Comparison of ENCODE assay signal across 20 cellular contexts in the genomic region with DNA sequence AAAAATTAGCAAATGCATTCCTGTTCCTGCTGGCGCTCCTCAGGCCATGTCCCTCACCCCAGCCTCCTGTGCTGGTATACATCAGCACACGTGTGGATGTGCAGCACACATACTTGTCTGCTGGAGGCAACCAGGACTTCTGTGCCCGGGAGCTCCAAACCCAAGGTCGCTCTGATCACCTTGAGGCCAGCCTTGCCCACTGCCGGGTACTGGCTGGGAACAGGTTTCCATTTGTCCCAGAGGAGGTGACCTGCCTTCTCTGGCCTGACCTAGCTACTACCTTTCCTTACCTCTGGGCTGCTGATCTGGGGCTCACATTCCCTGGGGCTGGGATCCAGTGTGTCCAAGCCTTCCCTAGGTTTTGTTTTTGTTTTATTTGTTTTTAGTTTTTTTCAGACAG.
"Had no signal": no experiment of that assay in that cellular context is flagged by ENCODE, and none has a peak within 500 bp of the region (broad histone marks: within the 10 kb centered on the region; RNA-seq: fewer than 3 reads in every experiment).

No MANE protein-coding gene starts in this region.

- H3K4me1 ChIP-seq: psoas muscle had no signal

- H3K27ac Mint-ChIP-seq: activated CD4-positive, alpha-beta memory T cell treated with anti-CD3 and anti-CD28 coated beads, Interleukin-2, amount 10 ng/mL, durations not matched to agents 7 days and 5 days; activated CD4-positive, alpha-beta T cell treated with anti-CD3 and anti-CD28 coated beads, Interleukin-2, amount 10 ng/mL, durations not matched to agents 24 days and 14 days; activated naive CD4-positive, alpha-beta T cell treated with anti-CD3 and anti-CD28 coated beads for 36 hours; activated T-cell treated with anti-CD3 and anti-CD28 coated beads, Interleukin-2, amount 50 U/mL, for 72 hours; stimulated activated naive CD8-positive, alpha-beta T cell treated with anti-CD3 and anti-CD28 coated beads, Interleukin-15, amount 100 ng/mL, for 72 hours had no signal

- DNase-seq: activated CD4-positive, alpha-beta memory T cell treated with anti-CD3 and anti-CD28 coated beads, Interleukin-2, amount 10 ng/mL, durations not matched to agents 7 days and 5 days; activated CD4-positive, alpha-beta T cell treated with anti-CD3 and anti-CD28 coated beads, Interleukin-2, amount 10 ng/mL, durations not matched to agents 24 days and 14 days; activated effector memory CD4-positive, alpha-beta T cell treated with Interleukin-2 at 50 U/mL for 16 hours; activated naive CD4-positive, alpha-beta T cell treated with anti-CD3 and anti-CD28 coated beads for 36 hours; activated T-cell treated with anti-CD3 and anti-CD28 coated beads, Interleukin-2, amount 50 U/mL, for 72 hours; effector memory CD4-positive, alpha-beta T cell; hippocampal formation; mucosa of descending colon; psoas muscle; right cardiac atrium; stimulated activated CD4-positive, alpha-beta T cell treated with anti-CD3 and anti-CD28 coated beads, Interleukin-4, amount 100 ng/mL, for 24 hours; stimulated activated naive CD8-positive, alpha-beta T cell treated with anti-CD3 and anti-CD28 coated beads, Interleukin-15, amount 100 ng/mL, for 72 hours had no signal

- FAIRE-seq: frontal cortex had no signal

- H3K27me3 Mint-ChIP-seq: activated CD4-positive, alpha-beta memory T cell treated with anti-CD3 and anti-CD28 coated beads, Interleukin-2, amount 10 ng/mL, durations not matched to agents 7 days and 5 days; activated CD4-positive, alpha-beta T cell treated with anti-CD3 and anti-CD28 coated beads, Interleukin-2, amount 10 ng/mL, durations not matched to agents 24 days and 14 days; stimulated activated naive CD8-positive, alpha-beta T cell treated with anti-CD3 and anti-CD28 coated beads, Interleukin-15, amount 100 ng/mL, for 72 hours had no signal

- H3K36me3 ChIP-seq: cardiac muscle cell had no signal

- H3K9me3 ChIP-seq: esophagus muscularis mucosa, mucosa of descending colon, psoas muscle, suprapubic skin, tibial nerve had no signal

- H3K4me3 ChIP-seq: cardiac muscle cell, esophagus muscularis mucosa, mucosa of descending colon, psoas muscle, suprapubic skin, tibial nerve had no signal

- H3K27me3 ChIP-seq: esophagus muscularis mucosa, suprapubic skin, tibial nerve had no signal

- H3K4me3 Mint-ChIP-seq: activated CD4-positive, alpha-beta memory T cell treated with anti-CD3 and anti-CD28 coated beads, Interleukin-2, amount 10 ng/mL, durations not matched to agents 7 days and 5 days; activated CD4-positive, alpha-beta T cell treated with anti-CD3 and anti-CD28 coated beads, Interleukin-2, amount 10 ng/mL, durations not matched to agents 24 days and 14 days; activated naive CD4-positive, alpha-beta T cell treated with anti-CD3 and anti-CD28 coated beads for 36 hours; activated T-cell treated with anti-CD3 and anti-CD28 coated beads, Interleukin-2, amount 50 U/mL, for 72 hours; neural crest cell; stimulated activated naive CD8-positive, alpha-beta T cell treated with anti-CD3 and anti-CD28 coated beads, Interleukin-15, amount 100 ng/mL, for 72 hours had no signal

- ATAC-seq: activated CD4-positive, CD25-positive, alpha-beta regulatory T cell treated with anti-CD3 and anti-CD28 coated beads, Interleukin-2, amount 50 U/mL, for 24 hours; activated T-cell treated with anti-CD3 and anti-CD28 coated beads, Interleukin-2, amount 50 U/mL, for 72 hours; mucosa of descending colon; psoas muscle; right cardiac atrium; stimulated activated naive CD8-positive, alpha-beta T cell treated with anti-CD3 and anti-CD28 coated beads, Interleukin-15, amount 100 ng/mL, for 72 hours had no signal

- H3K27ac ChIP-seq: cardiac muscle cell, esophagus muscularis mucosa, psoas muscle, suprapubic skin, VCaP had no signal

- H3K9me3 Mint-ChIP-seq: activated CD4-positive, alpha-beta memory T cell treated with anti-CD3 and anti-CD28 coated beads, Interleukin-2, amount 10 ng/mL, durations not matched to agents 7 days and 5 days; activated CD4-positive, alpha-beta T cell treated with anti-CD3 and anti-CD28 coated beads, Interleukin-2, amount 10 ng/mL, durations not matched to agents 24 days and 14 days; activated naive CD4-positive, alpha-beta T cell treated with anti-CD3 and anti-CD28 coated beads for 36 hours; activated T-cell treated with anti-CD3 and anti-CD28 coated beads, Interleukin-2, amount 50 U/mL, for 72 hours; neural crest cell; stimulated activated naive CD8-positive, alpha-beta T cell treated with anti-CD3 and anti-CD28 coated beads, Interleukin-15, amount 100 ng/mL, for 72 hours had no signal
